10 cellular contexts compared by ENCODE assay signal in genomic region chr6:52573295-52573694, GRCh38. TPM values are rescaled to one million over a fixed set of nuclear protein-coding genes. Genes with fewer than 3 reads are reported as not detected.
DNase-seq lines count a peak whose midpoint lies in the region; ATAC-seq and TF ChIP-seq lines count a peak whose summit lies in the region.
"Had no signal": no experiment of that assay in that cellular context is flagged by ENCODE, and none has a peak within 500 bp of the region (broad histone marks: within the 10 kb centered on the region; RNA-seq: fewer than 3 reads in every experiment).

No MANE protein-coding gene starts in this region.

- POLR2A ChIA-PET in T-cell (lab: Charles Lee) = no interaction called here

- H2BK120ac ChIP-seq in mesenchymal stem cell (ENCODE audit: low read depth, low read length) = peak overlapping the region; percentile 6

- H3K18ac ChIP-seq in mesenchymal stem cell (ENCODE audit: low read depth in 1 of 2, low read length in 2 of 2) = peak overlapping the region; percentile 29 to 77

- no peak overlapping the region for H4K8ac ChIP-seq in mesenchymal stem cell (ENCODE audit: low read length)

- no peaks in the 10 kb centered on the region for H3K27me3 Mint-ChIP-seq in T-cell

- H4K91ac ChIP-seq in mesenchymal stem cell (ENCODE audit: low read length) = no peak overlapping the region

- ATAC-seq in left ventricle myocardium superior = no peak
- no peak for ATAC-seq in T-cell (replicated peaks in 1 of 4)

- H2AK5ac ChIP-seq in mesenchymal stem cell (ENCODE audit: low read length, severe bottlenecking) = peak overlapping the region; percentile 66

- peak overlapping the region; percentile 96 for H3K9ac ChIP-seq in mesenchymal stem cell (ENCODE audit: low read length)

- H2BK15ac ChIP-seq in mesenchymal stem cell (ENCODE audit: low read depth, poor library complexity, severe bottlenecking) = no peak overlapping the region

- no peak overlapping the region for H3K23ac ChIP-seq in mesenchymal stem cell (ENCODE audit: low read length in 2 of 2)

- H3K27me3 ChIP-seq in right atrium auricular region (no peaks in the 10 kb centered on the region), breast epithelium (no peaks in the 10 kb centered on the region), mesenchymal stem cell (ENCODE audit: control insufficient read depth in 1 of 2, insufficient read depth in 1 of 2, low read length in 2 of 2) (no peaks in the 10 kb centered on the region)

- H3K9me3 ChIP-seq in right atrium auricular region = no peaks in the 10 kb centered on the region
- H3K9me3 ChIP-seq in breast epithelium = no peaks in the 10 kb centered on the region
- no peaks in the 10 kb centered on the region for H3K9me3 ChIP-seq in mesenchymal stem cell (ENCODE audit: control insufficient read depth, low read length)

- DNase-seq in right atrium auricular region (ENCODE audit: low spot score) (no peak), left ventricle myocardium superior (no peak), breast epithelium (ENCODE audit: low spot score in 2 of 2) (no peak), mesenchymal stem cell (peak; percentile 41), posterior vena cava (ENCODE audit: low spot score) (no peak), T-cell (no peak), HUDEP-2 (lab: John Stamatoyannopoulos, UW; ENCODE audit: unreplicated experiment in 76 of 76) (no peak)
- DNase-seq: NCI-H510A, retina had no signal

- H3K27ac ChIP-seq in right atrium auricular region = peak overlapping the region; percentile 84 to 99
- H3K27ac ChIP-seq in breast epithelium = peak overlapping the region; percentile 98 to 99
- peak overlapping the region; percentile 92 for H3K27ac ChIP-seq in mesenchymal stem cell (ENCODE audit: low read length, poor library complexity, severe bottlenecking)
- H3K27ac ChIP-seq in urinary bladder (ENCODE audit: low read depth) = peak overlapping the region; percentile 1

- no peak overlapping the region for H2AFZ ChIP-seq in mesenchymal stem cell (ENCODE audit: low read depth, low read length)

- intact Hi-C loops in left ventricle myocardium superior (cut with micrococcal nuclease) (no loop called here), breast epithelium (cut with DNase I; ENCODE audit: low total_unique reads) (loop anchor here (10.0 kb wide), 1 partner anchor 68 kb away; no protein-coding TSS in a partner anchor), posterior vena cava (cut with DNase I) (loop anchor here (10.0 kb wide), 3 partner anchors 92 to 1118 kb away; partner anchors contain the start of gene EFHC1 (in 1 of the 2))

- H3K4me1 ChIP-seq in right atrium auricular region (peaks cover 0 to 87% of the 10 kb centered on the region in 2 donors), breast epithelium (peaks cover 2 to 6% of the 10 kb centered on the region in 2 donors), mesenchymal stem cell (ENCODE audit: control insufficient read depth, insufficient read depth, low read depth, low read length) (peaks cover 20% of the 10 kb centered on the region), urinary bladder (ENCODE audit: insufficient read depth) (no peaks in the 10 kb centered on the region)

- H3K14ac ChIP-seq in mesenchymal stem cell (ENCODE audit: low read length in 2 of 2) = no peak overlapping the region

- H3K9me3 Mint-ChIP-seq in T-cell = no peaks in the 10 kb centered on the region

- H3K36me3 Mint-ChIP-seq in T-cell = peaks cover 10% of the 10 kb centered on the region

- no peaks in the 10 kb centered on the region for H3K79me1 ChIP-seq in mesenchymal stem cell (replicated peaks; ENCODE audit: low read length, poor library complexity, severe bottlenecking)

- CTCF ChIA-PET in T-cell (lab: Charles Lee) = no interaction called here

- H3K4me3 Mint-ChIP-seq in T-cell = peak overlapping the region in 1 of 3 donors; percentile 96

- TF ChIP-seq CTCF in right atrium auricular region (IDR thresholded peaks at IDR 0.05) (no peak), breast epithelium (IDR thresholded peaks at IDR 0.05) (no peak)

- no peak overlapping the region for H3K27ac Mint-ChIP-seq in T-cell

- no peak overlapping the region for H2BK5ac ChIP-seq in mesenchymal stem cell (ENCODE audit: low read depth, low read length, poor library complexity, severe bottlenecking)

- H3K4me1 Mint-ChIP-seq in T-cell = peaks cover 63 to 69% (median 68%) of the 10 kb centered on the region in 3 donors

- peak overlapping the region; percentile 85 for H3K4me2 ChIP-seq in mesenchymal stem cell (ENCODE audit: low read length, poor library complexity, severe bottlenecking)

- 13% methylated on average over 2 of the region's 2 CpGs for WGBS in mesenchymal stem cell
- 15% methylated on average over 2 of the region's 2 CpGs for WGBS in urinary bladder

- no peak overlapping the region for H3K4me3 ChIP-seq in right atrium auricular region
- H3K4me3 ChIP-seq in breast epithelium = peak overlapping the region; percentile 84 to 92 (median 87)
- H3K4me3 ChIP-seq in mesenchymal stem cell (ENCODE audit: insufficient read depth in 1 of 2, low read depth in 1 of 2, low read length in 2 of 2) = peak overlapping the region in 1 of 2 experiments; percentile 95
- no peak overlapping the region for H3K4me3 ChIP-seq in urinary bladder (ENCODE audit: low read depth, low read length)

- no peak for TF ChIP-seq POLR2A in breast epithelium (IDR thresholded peaks at IDR 0.05)

- H3K36me3 ChIP-seq in right atrium auricular region (no peaks in the 10 kb centered on the region), breast epithelium (no peaks in the 10 kb centered on the region), mesenchymal stem cell (ENCODE audit: control insufficient read depth in 1 of 2, insufficient read depth in 2 of 2, low read depth in 1 of 2, low read length in 2 of 2) (peaks cover 3 to 14% of the 10 kb centered on the region in 2 experiments), urinary bladder (ENCODE audit: insufficient read depth) (no peaks in the 10 kb centered on the region)

- H2BK12ac ChIP-seq in mesenchymal stem cell (ENCODE audit: low read length in 2 of 2) = peak overlapping the region in 1 of 2 experiments; percentile 7

- H3K4ac ChIP-seq in mesenchymal stem cell (ENCODE audit: low read depth in 1 of 2, low read length in 2 of 2) = peak overlapping the region in 1 of 2 experiments; percentile 27

RNA-seq across cellular contexts. Expression of gene TRAM2, which starts 3.6 kb away (rescaled TPM):
- 10 to 100 TPM; 10.3 to 15.9 TPM for total RNA-seq in right atrium auricular region
- 10.4 TPM for total RNA-seq in left ventricle myocardium superior
- total RNA-seq in breast epithelium = 10 to 100 TPM; 11.9 to 33.0 (median 24.3) TPM
- polyA plus RNA-seq in mesenchymal stem cell (2013, experiment 1 of 2) = 133 TPM
- 130 TPM for polyA plus RNA-seq in mesenchymal stem cell (2013, experiment 2 of 2)
- total RNA-seq in urinary bladder = 25.2 TPM
- polyA plus RNA-seq in urinary bladder = 22.9 TPM
- total RNA-seq in posterior vena cava = 10 to 100 TPM; 40.8 to 46.9 TPM
- 10 to 100 TPM in 1 of 5 donors, 1 to 10 TPM in 4; 8.8 to 12.1 (median 9.3) TPM for total RNA-seq in T-cell

Comparison
In these comparisons a context has a peak if more than half of its experiments do, and no peak if none do; other contexts are left out.
1. H3K27ac ChIP-seq: peak in every context shown above with its lines; median percentile 98 in breast epithelium; 92 in mesenchymal stem cell; 92 in right atrium auricular region; 1 in urinary bladder.
2. H3K4me3 ChIP-seq: peak in breast epithelium (3 of 3); none in right atrium auricular region (0 of 2) and urinary bladder (single experiment).